Comparison of ENCODE assay signal across 16 cellular contexts in the genomic region with DNA sequence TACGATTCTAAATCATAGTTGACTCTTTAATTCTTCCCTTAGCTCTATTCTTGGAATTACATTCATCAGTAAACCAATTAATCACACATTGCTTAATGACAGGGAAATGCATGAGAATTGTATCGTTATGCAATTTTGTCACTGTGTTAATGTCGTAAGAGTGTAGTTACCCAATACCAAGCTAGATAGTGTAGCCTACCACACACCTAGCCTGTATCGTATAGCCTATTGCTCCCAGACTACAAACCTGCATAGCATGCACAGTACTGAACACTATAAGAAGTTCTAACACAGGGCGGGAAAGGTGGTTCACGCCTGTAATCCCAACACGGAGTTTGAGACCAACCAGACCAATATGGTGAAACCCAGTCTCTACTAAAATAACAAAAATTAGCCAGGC. TPM values are rescaled to one million over a fixed set of nuclear protein-coding genes. Genes with fewer than 3 reads are reported as not detected.
DNase-seq lines count a peak whose midpoint lies in the region; ATAC-seq, FAIRE-seq and TF ChIP-seq lines count a peak whose summit lies in the region.
"Had no signal": no experiment of that assay in that cellular context is flagged by ENCODE, and none has a peak within 500 bp of the region (broad histone marks: within the 10 kb centered on the region; RNA-seq: fewer than 3 reads in every experiment).

No MANE protein-coding gene starts in this region.

- CTCF ChIA-PET in A549 (lab: Yijun Ruan, JAX): interaction anchor here (1.2 to 1.8 kb wide), 4 partner anchors 10 to 211 kb away, joined by 3 to 7 read pairs (median 4); a partner anchor contains a TSS

- H3K27me3 ChIP-seq in GM23248 (replicated peaks; ENCODE audit: insufficient read depth) (no peaks in the 10 kb centered on the region), lower lobe of right lung (ENCODE audit: low read depth) (no peaks in the 10 kb centered on the region)
- H3K27me3 ChIP-seq: vagina had no signal

- no peak for FAIRE-seq in A549 (lab: Jason Lieb, UNC)
- FAIRE-seq: H54 had no signal

- H3K9me3 ChIP-seq in A549 (no peaks in the 10 kb centered on the region), GM23248 (ENCODE audit: low read depth) (no peaks in the 10 kb centered on the region), lower lobe of right lung (no peaks in the 10 kb centered on the region)
- H3K9me3 ChIP-seq: vagina had no signal

- POLR2A ChIA-PET in A549 (lab: Yijun Ruan, JAX): interaction anchor here (1.4 kb wide), 1 partner anchor 11 kb away, joined by 3 read pairs; no protein-coding TSS in a partner anchor

- H3K36me3 ChIP-seq in GM23248 (ENCODE audit: low read depth) (peaks cover 72% of the 10 kb centered on the region), lower lobe of right lung (peaks cover 65% of the 10 kb centered on the region)

- 89% methylated on average over 7 of the region's 7 CpGs for WGBS in A549 (ENCODE audit: missing lambda C conversion rate)
- 77 to 80% methylated on average over 7 of the region's 7 CpGs for WGBS in GM23248 (ENCODE audit: low coverage in 1 of 2, low lambda C conversion rate in 2 of 2, missing lambda C conversion rate in 2 of 2), 2 experiments

- no peak overlapping the region for H3K4me2 ChIP-seq in A549
- no peak overlapping the region for H3K4me2 ChIP-seq in GM23248 (ENCODE audit: unreplicated experiment)

- H3K79me2 ChIP-seq in GM23248 (ENCODE audit: insufficient read depth): peaks cover 100% of the 10 kb centered on the region

- TF ChIP-seq CTCF in A549 (IDR thresholded peaks at IDR 0.05) (no peak), lower lobe of right lung (IDR thresholded peaks at IDR 0.05) (no peak)

- intact Hi-C loops in activated T-helper 2 cell treated with anti-CD3 and anti-CD28 coated beads, Interferon-gamma antibody, Interleukin-2, Interleukin-4, amounts not matched to agents 10 μg/mL and 5 μg/mL and 100 μg/mL, durations not matched to agents 14 hours and 24 hours and 36 hours (cut with micrococcal nuclease): loop anchor here (5.0 kb wide), 1 partner anchor 42 kb away; no protein-coding TSS in a partner anchor
- intact Hi-C loops in lower lobe of right lung (cut with DNase I): no loop called here
- intact Hi-C loops in cardiac septum (cut with DNase I): no loop called here

- H3K27ac Mint-ChIP-seq in activated T-helper 2 cell treated with anti-CD3 and anti-CD28 coated beads, Interferon-gamma antibody, Interleukin-2, Interleukin-4, amounts not matched to agents 10 μg/mL and 5 μg/mL and 100 μg/mL, durations not matched to agents 14 hours and 24 hours and 36 hours: peak overlapping the region; percentile 46
- H3K27ac Mint-ChIP-seq: activated CD4-positive, alpha-beta memory T cell treated with anti-CD3 and anti-CD28 coated beads, Interleukin-2, amount 10 ng/mL, durations not matched to agents 7 days and 5 days had no signal

- peaks cover 78% of the 10 kb centered on the region for H3F3A ChIP-seq in GM23248 (ENCODE audit: insufficient read depth)

- H3K9me2 ChIP-seq in GM23248 (ENCODE audit: insufficient read depth): no peaks in the 10 kb centered on the region

- TF ChIP-seq EP300 in A549 (IDR thresholded peaks at IDR 0.05): no peak

- DNase-seq in A549 (ENCODE audit: low read depth in 1 of 2, low spot score in 1 of 2): no peak
- peak; percentile 33 for DNase-seq in GM23248
- DNase-seq in activated T-helper 2 cell treated with anti-CD3 and anti-CD28 coated beads, Interferon-gamma antibody, Interleukin-2, Interleukin-4, amounts not matched to agents 10 μg/mL and 5 μg/mL and 100 μg/mL, durations not matched to agents 14 hours and 24 hours and 36 hours (ENCODE audit: low spot score): no peak
- no peak for DNase-seq in lower lobe of right lung
- no peak for DNase-seq in NCI-H345 treated with DMSO at 0.1 percent for 48 hours (lab: John Stamatoyannopoulos, UW; ENCODE audit: unreplicated experiment)
- DNase-seq in NCI-H2107 treated with DMSO at 0.1 percent for 48 hours (lab: John Stamatoyannopoulos, UW; ENCODE audit: unreplicated experiment): no peak
- DNase-seq in DMS53 (lab: John Stamatoyannopoulos, UW): no peak
- DNase-seq in cardiac septum (ENCODE audit: low spot score): no peak
- DNase-seq: activated CD4-positive, alpha-beta memory T cell treated with anti-CD3 and anti-CD28 coated beads, Interleukin-2, amount 10 ng/mL, durations not matched to agents 7 days and 5 days; activated naive CD4-positive, alpha-beta T cell treated with Interleukin-2 at 50 U/mL for 16 hours; NCI-H2171 treated with DMSO at 0.1 percent for 48 hours had no signal

- in situ Hi-C loops in GM23248 (cut with MboI): no loop called here

- peaks cover 38% of the 10 kb centered on the region for H3K4me1 Mint-ChIP-seq in activated T-helper 2 cell treated with anti-CD3 and anti-CD28 coated beads, Interferon-gamma antibody, Interleukin-2, Interleukin-4, amounts not matched to agents 10 μg/mL and 5 μg/mL and 100 μg/mL, durations not matched to agents 14 hours and 24 hours and 36 hours (ENCODE audit: low read depth)

- H3K27ac ChIP-seq in A549 (no peak overlapping the region), GM23248 (no peak overlapping the region), lower lobe of right lung (no peak overlapping the region)
- H3K27ac ChIP-seq: vagina had no signal

- H3K9me3 Mint-ChIP-seq in activated T-helper 2 cell treated with anti-CD3 and anti-CD28 coated beads, Interferon-gamma antibody, Interleukin-2, Interleukin-4, amounts not matched to agents 10 μg/mL and 5 μg/mL and 100 μg/mL, durations not matched to agents 14 hours and 24 hours and 36 hours: no peaks in the 10 kb centered on the region
- H3K9me3 Mint-ChIP-seq: activated CD4-positive, alpha-beta memory T cell treated with anti-CD3 and anti-CD28 coated beads, Interleukin-2, amount 10 ng/mL, durations not matched to agents 7 days and 5 days had no signal

- H2AFZ ChIP-seq in GM23248: no peak overlapping the region

- TF ChIP-seq RAD21 in A549 (conservative IDR thresholded peaks at IDR 0.05 in 1 of 2, IDR thresholded peaks at IDR 0.05 in 1 of 2): no peak

- H3K4me3 ChIP-seq in A549 (no peak overlapping the region), GM23248 (no peak overlapping the region), lower lobe of right lung (no peak overlapping the region)
- H3K4me3 ChIP-seq: vagina had no signal

- no peak overlapping the region for H3K9ac ChIP-seq in GM23248

- peaks cover 61% of the 10 kb centered on the region for H3K4me1 ChIP-seq in A549
- peaks cover 10% of the 10 kb centered on the region for H3K4me1 ChIP-seq in GM23248 (ENCODE audit: insufficient read depth)
- peaks cover 75% of the 10 kb centered on the region for H3K4me1 ChIP-seq in lower lobe of right lung

- peaks cover 36% of the 10 kb centered on the region for H4K20me1 ChIP-seq in GM23248 (ENCODE audit: insufficient read depth)

- peaks cover 75% of the 10 kb centered on the region for H3K36me3 Mint-ChIP-seq in activated T-helper 2 cell treated with anti-CD3 and anti-CD28 coated beads, Interferon-gamma antibody, Interleukin-2, Interleukin-4, amounts not matched to agents 10 μg/mL and 5 μg/mL and 100 μg/mL, durations not matched to agents 14 hours and 24 hours and 36 hours (ENCODE audit: low read depth)

- H3K4me3 Mint-ChIP-seq in activated T-helper 2 cell treated with anti-CD3 and anti-CD28 coated beads, Interferon-gamma antibody, Interleukin-2, Interleukin-4, amounts not matched to agents 10 μg/mL and 5 μg/mL and 100 μg/mL, durations not matched to agents 14 hours and 24 hours and 36 hours (ENCODE audit: low read depth): no peak overlapping the region
- H3K4me3 Mint-ChIP-seq: activated CD4-positive, alpha-beta memory T cell treated with anti-CD3 and anti-CD28 coated beads, Interleukin-2, amount 10 ng/mL, durations not matched to agents 7 days and 5 days had no signal

- TF ChIP-seq POLR2A in A549 (IDR thresholded peaks at IDR 0.05; ENCODE audit: low read length): no peak

- no peaks in the 10 kb centered on the region for H3K27me3 Mint-ChIP-seq in activated T-helper 2 cell treated with anti-CD3 and anti-CD28 coated beads, Interferon-gamma antibody, Interleukin-2, Interleukin-4, amounts not matched to agents 10 μg/mL and 5 μg/mL and 100 μg/mL, durations not matched to agents 14 hours and 24 hours and 36 hours (ENCODE audit: low read depth)
- H3K27me3 Mint-ChIP-seq: activated CD4-positive, alpha-beta memory T cell treated with anti-CD3 and anti-CD28 coated beads, Interleukin-2, amount 10 ng/mL, durations not matched to agents 7 days and 5 days had no signal

- ATAC-seq in A549 (peak in 1 of 2 experiments; percentile 37; a peak in 2 of 6 replicates), lower lobe of right lung (peak; percentile 59 to 64)
- ATAC-seq: Panc1 had no signal

TF ChIP-seq in A549, 52 proteins besides CTCF, POLR2A, EP300 and RAD21 (continues in another document):
- no peak for TF ChIP-seq FOXS1 (CRISPR knock-in tag; IDR thresholded peaks at IDR 0.05)
- TF ChIP-seq, protein P1, sequence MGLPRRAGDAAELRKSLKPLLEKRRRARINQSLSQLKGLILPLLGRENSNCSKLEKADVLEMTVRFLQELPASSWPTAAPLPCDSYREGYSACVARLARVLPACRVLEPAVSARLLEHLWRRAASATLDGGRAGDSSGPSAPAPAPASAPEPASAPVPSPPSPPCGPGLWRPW (IDR thresholded peaks at IDR 0.05): peak; percentile 14; the same call in 1 of the 2 replicates

RNA-seq across cellular contexts. Expression of a gene that starts 24.7 kb away (rescaled TPM):
- polyA plus RNA-seq in A549 (2011; rRNA removed): 1,057 and 1,207 TPM in 2 replicates
- 399 and 453 TPM in 2 replicates for polyA plus RNA-seq in A549 (2012; cell fraction: cytosol; rRNA removed)
- 407 and 724 TPM in 2 replicates for polyA plus RNA-seq in A549 (2012; cell fraction: nucleus; rRNA removed)
- 1,069 to 1,196 TPM (median 1,087 TPM) in 3 replicates for polyA plus RNA-seq in A549 (2017; fragmentation: RNase III; extraction: RNeasy Plus Mini Kit Qiagen cat#74134 plus additional on column Dnase treatment)
- polyA minus RNA-seq in A549 (2011; rRNA and poly(A)+ RNA removed): 580 and 783 TPM in 2 replicates
- 674 and 705 TPM in 2 replicates for total RNA-seq in GM23248 (2014; rRNA removed; shearing (Covaris generic))
- polyA plus RNA-seq in GM23248 (2016; fragmentation: Nextera tagmentation; extraction: Ambion mirVana): 584 and 592 TPM in 2 replicates
- 972 and 976 TPM in 2 replicates for total RNA-seq in activated T-helper 2 cell treated with anti-CD3 and anti-CD28 coated beads, Interferon-gamma antibody, Interleukin-2, Interleukin-4, amounts not matched to agents 10 μg/mL and 5 μg/mL and 100 μg/mL, durations not matched to agents 14 hours and 24 hours and 36 hours
- 388 TPM for total RNA-seq in lower lobe of right lung
- 260 TPM for total RNA-seq in cardiac septum

RNA-seq across cellular contexts. Expression of a gene that starts 35.3 kb away (rescaled TPM):
- polyA plus RNA-seq in A549 (2011; rRNA removed) (0.87 and 1.5 TPM in 2 replicates), A549 (2017; fragmentation: RNase III; extraction: RNeasy Plus Mini Kit Qiagen cat#74134 plus additional on column Dnase treatment) (0.26 to 0.37 TPM (median 0.26 TPM) in 3 replicates), GM23248 (2016; fragmentation: Nextera tagmentation; extraction: Ambion mirVana) (not detected in 2 replicates)
- polyA plus RNA-seq in A549 (2012; cell fraction: cytosol; rRNA removed): 0.20 and 0.23 TPM in 2 replicates
- polyA plus RNA-seq in A549 (2012; cell fraction: nucleus; rRNA removed): 0.22 and 0.30 TPM in 2 replicates
- polyA minus RNA-seq in A549 (2011; rRNA and poly(A)+ RNA removed): 0.29 and 1.4 TPM in 2 replicates
- not detected in 2 replicates for total RNA-seq in GM23248 (2014; rRNA removed; shearing (Covaris generic))
- total RNA-seq in activated T-helper 2 cell treated with anti-CD3 and anti-CD28 coated beads, Interferon-gamma antibody, Interleukin-2, Interleukin-4, amounts not matched to agents 10 μg/mL and 5 μg/mL and 100 μg/mL, durations not matched to agents 14 hours and 24 hours and 36 hours: not detected in 2 replicates
- total RNA-seq in lower lobe of right lung (1.1 TPM), cardiac septum (not detected)
- total RNA-seq: activated CD4-positive, alpha-beta memory T cell treated with anti-CD3 and anti-CD28 coated beads, Interleukin-2, amount 10 ng/mL, durations not matched to agents 7 days and 5 days; M059J; T-helper 2 cell treated with Interferon-gamma antibody and Interleukin-4, amounts not matched to agents 100 ng/mL and 5 ng/mL, for 36 hours; vagina had no signal
